Comparison of ENCODE assay signal across 25 cellular contexts in genomic region chr1:62652387-62652786, GRCh38. TPM values are rescaled to one million over a fixed set of nuclear protein-coding genes. Genes with fewer than 3 reads are reported as not detected.
A peak's percentile ranks its signal among the peaks of the same experiment; 100 is the strongest.
DNase-seq lines count a peak whose midpoint lies in the region; ATAC-seq and TF ChIP-seq lines count a peak whose summit lies in the region.
"Had no signal": no experiment of that assay in that cellular context is flagged by ENCODE, and none has a peak within 500 bp of the region (broad histone marks: within the 10 kb centered on the region; RNA-seq: fewer than 3 reads in every experiment).

No MANE protein-coding gene starts in this region.

- DNase-seq in left colon: no peak
- no peak for DNase-seq in GDM1 (lab: John Stamatoyannopoulos, UW)
- DNase-seq: AML-193; Caco-2; Calu3; CD4-positive, alpha-beta T cell; CD8-positive, alpha-beta T cell; DMS 273 treated with DMSO at 0.1 percent for 48 hours; DMS153; DMS79; DND-41; EL; GF-D8 had no signal

- CTCF ChIA-PET in HEK293 (lab: Yijun Ruan, JAX): interaction anchor here (0.7 kb wide), 1 partner anchor 10 kb away, joined by 4 read pairs; no protein-coding TSS in a partner anchor

- H3K9me3 ChIP-seq in HEK293 (ENCODE audit: control insufficient read depth, insufficient read depth, low read depth, low read length): no peaks in the 10 kb centered on the region
- H3K9me3 ChIP-seq: A549, Caco-2 had no signal

- peaks cover 8% of the 10 kb centered on the region; the same call in 1 of the 2 replicates for H3K4me1 ChIP-seq in HEK293 (ENCODE audit: control insufficient read depth, insufficient read depth, low read length)
- H3K4me1 ChIP-seq: A549, Caco-2 had no signal

- H3K4me3 ChIP-seq in HEK293 (ENCODE audit: low read depth, low read length): no peak overlapping the region
- H3K4me3 ChIP-seq: A549; BLaER1 treated with 17β-estradiol and CSF1 and Interleukin-3, amounts not matched to agents 10 nM and 100 nM had no signal

- POLR2A ChIA-PET in HEK293 (lab: Yijun Ruan, JAX): no interaction called here

- no peak for TF ChIP-seq CTCF in HEK293 (tag by site-specific recombination; IDR thresholded peaks at IDR 0.05)
- no peak for TF ChIP-seq CTCF in VCaP (conservative IDR thresholded peaks at IDR 0.05)

- peak; percentile 90 for ATAC-seq in left colon
- no peak for ATAC-seq in HG02970 (IDR thresholded peaks at IDR 0.05; ENCODE audit: low FRiP score, unreplicated experiment)
- ATAC-seq in GM18520 (IDR thresholded peaks at IDR 0.05; ENCODE audit: unreplicated experiment): no peak
- ATAC-seq: A549; CD8-positive, alpha-beta T cell had no signal

- H3K36me3 ChIP-seq in HEK293 (ENCODE audit: control insufficient read depth in 2 of 2, insufficient read depth in 1 of 2, low read length in 2 of 2): peaks cover 5 to 6% of the 10 kb centered on the region in 2 experiments; a peak in 2 of 3 replicates

- intact Hi-C loops in left colon (cut with DNase I, micrococcal nuclease): no loop called here

- H3K27ac ChIP-seq in HEK293 (ENCODE audit: extremely low read depth, low read depth, low read length) (no peak overlapping the region), VCaP (peak overlapping the region; percentile 6)
- H3K27ac ChIP-seq: 22Rv1; A549; BLaER1 treated with 17β-estradiol and CSF1 and Interleukin-3, amounts not matched to agents 10 nM and 100 nM; C4-2B had no signal

TF ChIP-seq in HEK293, 187 proteins besides CTCF, POLR2A, EP300 and RAD21:
- TF ChIP-seq ZFP69B (tag by site-specific recombination; IDR thresholded peaks at IDR 0.05) (no peak), ZBTB44 (tag by site-specific recombination; IDR thresholded peaks at IDR 0.05) (no peak), HOXC10 (CRISPR knock-in tag; IDR thresholded peaks at IDR 0.05) (no peak), ZNF580 (tag by site-specific recombination; IDR thresholded peaks at IDR 0.05) (0 out of 2 replicates have a peak, but pooled peaks have one; percentile 22), ZNF624 (tag by site-specific recombination; IDR thresholded peaks at IDR 0.05) (no peak), ZNF341 (tag by site-specific recombination; IDR thresholded peaks at IDR 0.05; ENCODE audit: low read depth) (no peak), ZNF223 (tag by site-specific recombination; IDR thresholded peaks at IDR 0.05) (no peak), ZNF843 (tag by site-specific recombination; IDR thresholded peaks at IDR 0.05) (peak; percentile 76; the same call in 1 of the 2 replicates), ZBTB20 (tag by site-specific recombination; IDR thresholded peaks at IDR 0.05) (no peak), MZF1 (tag by site-specific recombination; IDR thresholded peaks at IDR 0.05; ENCODE audit: borderline replicate concordance) (no peak), BCL11A (tag by site-specific recombination; IDR thresholded peaks at IDR 0.05; ENCODE audit: low read depth) (no peak), FEZF1 (tag by site-specific recombination; IDR thresholded peaks at IDR 0.05) (peak; percentile 34; the same call in 1 of the 2 replicates), ZNF664 (tag by site-specific recombination; IDR thresholded peaks at IDR 0.05) (peak; percentile 67), RBAK (tag by site-specific recombination; IDR thresholded peaks at IDR 0.05) (no peak), ZNF274 (IDR thresholded peaks at IDR 0.05; ENCODE audit: low read length) (no peak), ZNF274 (tag by site-specific recombination; IDR thresholded peaks at IDR 0.05; ENCODE audit: borderline replicate concordance) (no peak), ZNF391 (tag by site-specific recombination; IDR thresholded peaks at IDR 0.05; ENCODE audit: borderline replicate concordance, low read depth) (no peak), ZNF394 (tag by site-specific recombination; IDR thresholded peaks at IDR 0.05; ENCODE audit: borderline replicate concordance) (no peak), ZBTB26 (tag by site-specific recombination; optimal IDR thresholded peaks at IDR 0.05) (no peak)
- TF ChIP-seq, protein P1, sequence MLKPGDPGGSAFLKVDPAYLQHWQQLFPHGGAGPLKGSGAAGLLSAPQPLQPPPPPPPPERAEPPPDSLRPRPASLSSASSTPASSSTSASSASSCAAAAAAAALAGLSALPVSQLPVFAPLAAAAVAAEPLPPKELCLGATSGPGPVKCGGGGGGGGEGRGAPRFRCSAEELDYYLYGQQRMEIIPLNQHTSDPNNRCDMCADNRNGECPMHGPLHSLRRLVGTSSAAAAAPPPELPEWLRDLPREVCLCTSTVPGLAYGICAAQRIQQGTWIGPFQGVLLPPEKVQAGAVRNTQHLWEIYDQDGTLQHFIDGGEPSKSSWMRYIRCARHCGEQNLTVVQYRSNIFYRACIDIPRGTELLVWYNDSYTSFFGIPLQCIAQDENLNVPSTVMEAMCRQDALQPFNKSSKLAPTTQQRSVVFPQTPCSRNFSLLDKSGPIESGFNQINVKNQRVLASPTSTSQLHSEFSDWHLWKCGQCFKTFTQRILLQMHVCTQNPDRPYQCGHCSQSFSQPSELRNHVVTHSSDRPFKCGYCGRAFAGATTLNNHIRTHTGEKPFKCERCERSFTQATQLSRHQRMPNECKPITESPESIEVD (tag by site-specific recombination; IDR thresholded peaks at IDR 0.05): peak; percentile 62
- TF ChIP-seq, protein P2, sequence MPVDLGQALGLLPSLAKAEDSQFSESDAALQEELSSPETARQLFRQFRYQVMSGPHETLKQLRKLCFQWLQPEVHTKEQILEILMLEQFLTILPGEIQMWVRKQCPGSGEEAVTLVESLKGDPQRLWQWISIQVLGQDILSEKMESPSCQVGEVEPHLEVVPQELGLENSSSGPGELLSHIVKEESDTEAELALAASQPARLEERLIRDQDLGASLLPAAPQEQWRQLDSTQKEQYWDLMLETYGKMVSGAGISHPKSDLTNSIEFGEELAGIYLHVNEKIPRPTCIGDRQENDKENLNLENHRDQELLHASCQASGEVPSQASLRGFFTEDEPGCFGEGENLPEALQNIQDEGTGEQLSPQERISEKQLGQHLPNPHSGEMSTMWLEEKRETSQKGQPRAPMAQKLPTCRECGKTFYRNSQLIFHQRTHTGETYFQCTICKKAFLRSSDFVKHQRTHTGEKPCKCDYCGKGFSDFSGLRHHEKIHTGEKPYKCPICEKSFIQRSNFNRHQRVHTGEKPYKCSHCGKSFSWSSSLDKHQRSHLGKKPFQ (tag by site-specific recombination; IDR thresholded peaks at IDR 0.05): no peak
- TF ChIP-seq, protein P3, sequence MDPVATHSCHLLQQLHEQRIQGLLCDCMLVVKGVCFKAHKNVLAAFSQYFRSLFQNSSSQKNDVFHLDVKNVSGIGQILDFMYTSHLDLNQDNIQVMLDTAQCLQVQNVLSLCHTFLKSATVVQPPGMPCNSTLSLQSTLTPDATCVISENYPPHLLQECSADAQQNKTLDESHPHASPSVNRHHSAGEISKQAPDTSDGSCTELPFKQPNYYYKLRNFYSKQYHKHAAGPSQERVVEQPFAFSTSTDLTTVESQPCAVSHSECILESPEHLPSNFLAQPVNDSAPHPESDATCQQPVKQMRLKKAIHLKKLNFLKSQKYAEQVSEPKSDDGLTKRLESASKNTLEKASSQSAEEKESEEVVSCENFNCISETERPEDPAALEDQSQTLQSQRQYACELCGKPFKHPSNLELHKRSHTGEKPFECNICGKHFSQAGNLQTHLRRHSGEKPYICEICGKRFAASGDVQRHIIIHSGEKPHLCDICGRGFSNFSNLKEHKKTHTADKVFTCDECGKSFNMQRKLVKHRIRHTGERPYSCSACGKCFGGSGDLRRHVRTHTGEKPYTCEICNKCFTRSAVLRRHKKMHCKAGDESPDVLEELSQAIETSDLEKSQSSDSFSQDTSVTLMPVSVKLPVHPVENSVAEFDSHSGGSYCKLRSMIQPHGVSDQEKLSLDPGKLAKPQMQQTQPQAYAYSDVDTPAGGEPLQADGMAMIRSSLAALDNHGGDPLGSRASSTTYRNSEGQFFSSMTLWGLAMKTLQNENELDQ (tag by site-specific recombination; IDR thresholded peaks at IDR 0.05; ENCODE audit: low read depth): no peak

RNA-seq across cellular contexts. Expression of gene DOCK7, which starts 35.8 kb away (rescaled TPM):
- total RNA-seq in left colon: 10 to 100 TPM; 31.5 to 33.8 TPM

RNA-seq across cellular contexts. Expression of gene ANGPTL3, which starts 55.1 kb away (rescaled TPM):
- total RNA-seq in left colon: not detected
- total RNA-seq: A172; B cell; Calu3; CD4-positive, alpha-beta T cell; CD8-positive, alpha-beta T cell; Daoy; G401 had no signal
